ENCODE assay signal across 4 cellular contexts in the genomic region with DNA sequence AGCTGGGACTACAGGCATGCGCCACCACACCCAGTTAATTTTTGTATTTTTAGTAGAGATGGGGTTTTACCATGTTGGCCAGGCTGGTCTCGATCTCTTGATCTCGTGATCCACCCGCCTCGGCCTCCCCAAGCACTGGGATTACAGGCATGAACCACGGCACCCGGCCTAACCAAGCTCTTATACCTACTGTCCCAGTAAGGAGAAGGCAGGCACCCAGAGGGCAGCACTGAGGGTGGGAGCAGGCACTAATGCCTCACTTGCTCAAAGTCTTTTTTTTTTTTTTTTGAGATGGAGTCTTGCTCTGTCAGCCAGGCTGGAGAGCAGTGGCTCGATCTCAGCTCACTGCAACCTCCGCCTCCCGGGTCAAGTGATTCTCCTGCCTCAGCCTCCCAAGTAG. TPM values are rescaled to one million over a fixed set of nuclear protein-coding genes. Genes with fewer than 3 reads are reported as not detected.
"Had no signal": no experiment of that assay in that cellular context is flagged by ENCODE, and none has a peak within 500 bp of the region (broad histone marks: within the 10 kb centered on the region; RNA-seq: fewer than 3 reads in every experiment).

No MANE protein-coding gene starts in this region.

RNA-seq across cellular contexts. Expression of a gene that starts 6.0 kb away (rescaled TPM):
- total RNA-seq: dermis microvascular lymphatic vessel endothelial cell; natural killer cell treated with Interleukin-12 subunit alpha and Interleukin-12 subunit beta and Interleukin-15 and Interleukin-18, amount 100 ng/mL, for 72 hours had no signal
- polyA plus RNA-seq: immature natural killer cell, keratinocyte had no signal
